ENCODE assay signal across 18 cellular contexts in the genomic region with DNA sequence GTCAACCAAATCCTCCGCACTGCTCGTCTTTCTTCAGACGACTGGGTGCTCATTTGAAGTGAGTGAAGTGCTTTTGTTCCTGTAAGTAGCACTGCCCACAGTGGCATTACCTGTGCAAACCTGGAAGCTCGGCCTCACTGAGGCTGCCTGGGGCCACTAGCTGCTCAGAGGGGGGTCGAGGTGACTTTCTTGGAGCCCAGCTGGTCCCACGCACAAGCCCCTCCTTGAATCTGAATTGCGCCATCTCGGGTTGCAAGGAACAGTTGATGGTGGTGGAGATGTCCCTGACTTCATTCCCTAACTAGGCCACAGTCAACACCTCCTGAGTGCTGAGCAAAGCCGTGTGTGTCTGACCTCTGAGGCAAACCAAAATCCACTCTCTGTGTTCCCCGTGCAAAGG.
A peak's percentile ranks its signal among the peaks of the same experiment; 100 is the strongest.
DNase-seq lines count a peak whose midpoint lies in the region; ATAC-seq lines count a peak whose summit lies in the region.
"Had no signal": no experiment of that assay in that cellular context is flagged by ENCODE, and none has a peak within 500 bp of the region (broad histone marks: within the 10 kb centered on the region; RNA-seq: fewer than 3 reads in every experiment).

No MANE protein-coding gene starts in this region.

- H3K36me3 ChIP-seq in CD4-positive, CD25-positive, alpha-beta regulatory T cell (ENCODE audit: control insufficient read depth, insufficient read depth, low read length): peaks cover 18% of the 10 kb centered on the region

- H3K27me3 ChIP-seq in CD4-positive, CD25-positive, alpha-beta regulatory T cell (ENCODE audit: control insufficient read depth, insufficient read depth, low read length): no peaks in the 10 kb centered on the region
- H3K27me3 ChIP-seq: body of pancreas, MG63 had no signal

- H3K36me3 Mint-ChIP-seq in CD4-positive, CD25-positive, alpha-beta regulatory T cell: peaks cover 11% of the 10 kb centered on the region
- peaks cover 4% of the 10 kb centered on the region for H3K36me3 Mint-ChIP-seq in memory B cell

- no peak overlapping the region for H3K4me3 ChIP-seq in CD4-positive, CD25-positive, alpha-beta regulatory T cell (ENCODE audit: low read depth, low read length)
- H3K4me3 ChIP-seq: body of pancreas, MG63, mucosa of descending colon had no signal

- H3K4me3 Mint-ChIP-seq in CD4-positive, CD25-positive, alpha-beta regulatory T cell: no peak overlapping the region
- H3K4me3 Mint-ChIP-seq in memory B cell: no peak overlapping the region

- H3K4me1 ChIP-seq in CD4-positive, CD25-positive, alpha-beta regulatory T cell (ENCODE audit: control insufficient read depth, insufficient read depth, low read length, poor library complexity, severe bottlenecking): peaks cover 50% of the 10 kb centered on the region
- H3K4me1 ChIP-seq: body of pancreas had no signal

- no peaks in the 10 kb centered on the region for H3K9me3 Mint-ChIP-seq in CD4-positive, CD25-positive, alpha-beta regulatory T cell
- no peaks in the 10 kb centered on the region for H3K9me3 Mint-ChIP-seq in memory B cell

- no peaks in the 10 kb centered on the region for H3K27me3 Mint-ChIP-seq in CD4-positive, CD25-positive, alpha-beta regulatory T cell
- no peaks in the 10 kb centered on the region for H3K27me3 Mint-ChIP-seq in memory B cell

- H3K27ac ChIP-seq in CD4-positive, CD25-positive, alpha-beta regulatory T cell (ENCODE audit: insufficient read depth, low read length, poor library complexity, severe bottlenecking): no peak overlapping the region
- H3K27ac ChIP-seq: body of pancreas had no signal

- H3K27ac Mint-ChIP-seq in CD4-positive, CD25-positive, alpha-beta regulatory T cell: peak overlapping the region; percentile 77 to 94 (median 91)
- H3K27ac Mint-ChIP-seq in memory B cell: peak overlapping the region; percentile 92

- DNase-seq in SIG-M5 treated with dmso at 0.1 percent for 504 hours (lab: John Stamatoyannopoulos, UW; ENCODE audit: unreplicated experiment) (peak; percentile 4), SIG-M5 (lab: John Stamatoyannopoulos, UW) (no peak), NCI-H345 treated with DMSO at 0.1 percent for 48 hours (lab: John Stamatoyannopoulos, UW; ENCODE audit: unreplicated experiment) (peak; percentile 81), memory B cell (ENCODE audit: low spot score in 2 of 2) (no peak), UCSD-AML1 (lab: John Stamatoyannopoulos, UW; ENCODE audit: unreplicated experiment) (no peak)
- no peak for DNase-seq in CD4-positive, CD25-positive, alpha-beta regulatory T cell
- DNase-seq in activated CD4-positive, alpha-beta T cell treated with anti-CD3 and anti-CD28 coated beads for 4 hours: no peak
- DNase-seq: activated CD4-positive, alpha-beta T cell treated with anti-CD3 and anti-CD28 coated beads for 48 hours; activated effector memory CD4-positive, alpha-beta T cell treated with Interleukin-2 at 50 U/mL for 16 hours; body of pancreas; GF-D8; hippocampal formation; MG63; mucosa of descending colon; NCI-H2171; SHP77 treated with DMSO at 0.1 percent for 48 hours; stimulated activated naive CD4-positive, alpha-beta T cell treated with Interleukin-2 at 50 U/mL for 16 hours had no signal

- H3K9me3 ChIP-seq in CD4-positive, CD25-positive, alpha-beta regulatory T cell (ENCODE audit: control insufficient read depth in 2 of 2, low read length in 2 of 2): no peaks in the 10 kb centered on the region
- H3K9me3 ChIP-seq: body of pancreas, MG63, mucosa of descending colon had no signal

- peaks cover 21 to 69% (median 36%) of the 10 kb centered on the region in 4 donors for H3K4me1 Mint-ChIP-seq in CD4-positive, CD25-positive, alpha-beta regulatory T cell
- peaks cover 34% of the 10 kb centered on the region for H3K4me1 Mint-ChIP-seq in memory B cell

- no peak for ATAC-seq in CD4-positive, CD25-positive, alpha-beta regulatory T cell (ENCODE audit: low read depth in 2 of 2)
- ATAC-seq in memory B cell (ENCODE audit: low read depth): no peak
- no peak for ATAC-seq in HG03571 (IDR thresholded peaks at IDR 0.05; ENCODE audit: unreplicated experiment)
- ATAC-seq: body of pancreas, mucosa of descending colon had no signal

Comparison
In these comparisons a context has a peak if more than half of its experiments do, and no peak if none do; other contexts are left out.
1. DNase-seq: peak in SIG-M5 treated with dmso at 0.1 percent for 504 hours (single experiment) and NCI-H345 treated with DMSO at 0.1 percent for 48 hours (single experiment); none in SIG-M5 (single experiment), CD4-positive, CD25-positive, alpha-beta regulatory T cell (0 of 3), memory B cell (0 of 2), UCSD-AML1 (single experiment) and activated CD4-positive, alpha-beta T cell treated with anti-CD3 and anti-CD28 coated beads for 4 hours (0 of 2).